ENCODE assay signal across 7 cellular contexts in genomic region chr1:203682401-203683383, GRCh38. TPM values are rescaled to one million over a fixed set of nuclear protein-coding genes. Genes with fewer than 3 reads are reported as not detected.
DNase-seq lines count a peak whose midpoint lies in the region; ATAC-seq and TF ChIP-seq lines count a peak whose summit lies in the region.

No MANE protein-coding gene starts in this region.

- peaks cover 9% of the 10 kb centered on the region; the same call in 1 of the 2 replicates for H3K36me3 ChIP-seq in HUES64 (ENCODE audit: insufficient read depth, low read length)
- H3K36me3 ChIP-seq in esophagus muscularis mucosa: peaks cover 6 to 30% (median 14%) of the 10 kb centered on the region in 4 donors

- TF ChIP-seq CTCF in activated B cell treated with CpG ODN at 0.5 μM for 24 hours (IDR thresholded peaks at IDR 0.05) (no peak), esophagus muscularis mucosa (IDR thresholded peaks at IDR 0.05) (no peak)

- DNase-seq in activated B cell treated with CpG ODN at 0.5 μM for 24 hours (no peak), esophagus muscularis mucosa (ENCODE audit: extremely low spot score) (no peak), retina (no peak)
- peak in 1 of 2 donors; percentile 67 for DNase-seq in stimulated activated effector memory CD8-positive, alpha-beta T cell treated with anti-CD3 and anti-CD28 coated beads, Interleukin-12 subunit alpha, Interleukin-12 subunit beta, amount 100 ng/mL, for 72 hours (ENCODE audit: low spot score in 2 of 2)

- no peaks in the 10 kb centered on the region for H3K27me3 ChIP-seq in HUES64 (ENCODE audit: insufficient read depth, low read length)
- no peaks in the 10 kb centered on the region for H3K27me3 ChIP-seq in esophagus muscularis mucosa

- POLR2A ChIA-PET in activated B cell treated with CpG ODN at 0.5 μM for 24 hours (lab: Charles Lee): no interaction called here

- no peak overlapping the region for H3K9ac ChIP-seq in HUES64 (ENCODE audit: low read depth, low read length)

- no peaks in the 10 kb centered on the region for H3K9me3 ChIP-seq in HUES64 (ENCODE audit: insufficient read depth, low read depth, low read length)
- H3K9me3 ChIP-seq in esophagus muscularis mucosa: no peaks in the 10 kb centered on the region

- TF ChIP-seq EP300 in esophagus muscularis mucosa (IDR thresholded peaks at IDR 0.05): no peak

- WGBS in HUES64: 87% methylated on average over 18 of the region's 20 CpGs
- WGBS in esophagus muscularis mucosa: 72% methylated on average over 20 of the region's 20 CpGs

- H3K4me1 Mint-ChIP-seq in activated B cell treated with CpG ODN at 0.5 μM for 24 hours: peaks cover 12% of the 10 kb centered on the region
- H3K4me1 Mint-ChIP-seq in stimulated activated effector memory CD8-positive, alpha-beta T cell treated with anti-CD3 and anti-CD28 coated beads, Interleukin-12 subunit alpha, Interleukin-12 subunit beta, amount 100 ng/mL, for 72 hours: peaks cover 50% of the 10 kb centered on the region

- no peak overlapping the region for H3K27ac ChIP-seq in HUES64 (ENCODE audit: low read depth, low read length)
- peak overlapping the region; percentile 63 to 91 (median 66) for H3K27ac ChIP-seq in esophagus muscularis mucosa (replicated peaks in 1 of 4)

- no peak overlapping the region for H3K27ac Mint-ChIP-seq in activated B cell treated with CpG ODN at 0.5 μM for 24 hours
- peak overlapping the region; percentile 94 for H3K27ac Mint-ChIP-seq in stimulated activated effector memory CD8-positive, alpha-beta T cell treated with anti-CD3 and anti-CD28 coated beads, Interleukin-12 subunit alpha, Interleukin-12 subunit beta, amount 100 ng/mL, for 72 hours

- ATAC-seq in activated B cell treated with CpG ODN at 0.5 μM for 24 hours (ENCODE audit: low read depth) (peak; percentile 49), HG03442 (IDR thresholded peaks at IDR 0.05; ENCODE audit: unreplicated experiment) (no peak), GM18868 (IDR thresholded peaks at IDR 0.05; ENCODE audit: unreplicated experiment) (no peak)
- peak; percentile 94 for ATAC-seq in stimulated activated effector memory CD8-positive, alpha-beta T cell treated with anti-CD3 and anti-CD28 coated beads, Interleukin-12 subunit alpha, Interleukin-12 subunit beta, amount 100 ng/mL, for 72 hours

- no peaks in the 10 kb centered on the region for H3K9me3 Mint-ChIP-seq in activated B cell treated with CpG ODN at 0.5 μM for 24 hours
- no peaks in the 10 kb centered on the region for H3K9me3 Mint-ChIP-seq in stimulated activated effector memory CD8-positive, alpha-beta T cell treated with anti-CD3 and anti-CD28 coated beads, Interleukin-12 subunit alpha, Interleukin-12 subunit beta, amount 100 ng/mL, for 72 hours

- intact Hi-C loops in activated B cell treated with CpG ODN at 0.5 μM for 24 hours (cut with micrococcal nuclease): no loop called here
- intact Hi-C loops in esophagus muscularis mucosa (cut with DNase I): no loop called here

- TF ChIP-seq POLR2A in esophagus muscularis mucosa (IDR thresholded peaks at IDR 0.05; ENCODE audit: low read depth): no peak

- peaks cover 5% of the 10 kb centered on the region for H3K36me3 Mint-ChIP-seq in activated B cell treated with CpG ODN at 0.5 μM for 24 hours (ENCODE audit: low read depth)
- H3K36me3 Mint-ChIP-seq in stimulated activated effector memory CD8-positive, alpha-beta T cell treated with anti-CD3 and anti-CD28 coated beads, Interleukin-12 subunit alpha, Interleukin-12 subunit beta, amount 100 ng/mL, for 72 hours: peaks cover 96% of the 10 kb centered on the region

- CTCF ChIA-PET in activated B cell treated with CpG ODN at 0.5 μM for 24 hours (lab: Charles Lee): interaction anchor here (1.8 kb wide), 1 partner anchor 19 kb away, joined by 4 read pairs; no protein-coding TSS in a partner anchor

- peaks cover 9% of the 10 kb centered on the region for H3K4me1 ChIP-seq in HUES64 (ENCODE audit: insufficient read depth, low read length)
- H3K4me1 ChIP-seq in esophagus muscularis mucosa: peaks cover 30 to 86% (median 71%) of the 10 kb centered on the region in 4 donors

- H3K4me3 ChIP-seq in HUES64 (ENCODE audit: low read length) (peak overlapping the region; percentile 27; the same call in 1 of the 2 replicates), esophagus muscularis mucosa (no peak overlapping the region)

- H3K4me3 Mint-ChIP-seq in activated B cell treated with CpG ODN at 0.5 μM for 24 hours: no peak overlapping the region
- peak overlapping the region; percentile 49 for H3K4me3 Mint-ChIP-seq in stimulated activated effector memory CD8-positive, alpha-beta T cell treated with anti-CD3 and anti-CD28 coated beads, Interleukin-12 subunit alpha, Interleukin-12 subunit beta, amount 100 ng/mL, for 72 hours

- no peaks in the 10 kb centered on the region for H3K27me3 Mint-ChIP-seq in activated B cell treated with CpG ODN at 0.5 μM for 24 hours

RNA-seq across cellular contexts. Expression of gene ATP2B4, which starts 56.1 kb away (rescaled TPM):
- 10.7 TPM for polyA plus RNA-seq in HUES64 (2013, experiment 1 of 2)
- 15.3 TPM for polyA plus RNA-seq in HUES64 (2013, experiment 2 of 2)
- total RNA-seq in activated B cell treated with CpG ODN at 0.5 μM for 24 hours (5.0 and 6.6 TPM in 2 replicates), esophagus muscularis mucosa (100 to 1,000 TPM; 177 to 395 (median 260) TPM)

Comparison
In these comparisons a context has a peak if more than half of its experiments do, and no peak if none do; other contexts are left out.
1. ATAC-seq: peak in activated B cell treated with CpG ODN at 0.5 μM for 24 hours (single experiment) and stimulated activated effector memory CD8-positive, alpha-beta T cell treated with anti-CD3 and anti-CD28 coated beads, Interleukin-12 subunit alpha, Interleukin-12 subunit beta, amount 100 ng/mL, for 72 hours (single experiment); none in HG03442 (single experiment) and GM18868 (single experiment).
2. RNA of gene ATP2B4, which starts 56.1 kb away (total RNA-seq): 177 to 395 TPM in esophagus muscularis mucosa; 5.0 to 6.6 TPM in activated B cell treated with CpG ODN at 0.5 μM for 24 hours; every median in the first group is over 10 times any median in the second.